In the genomic region with DNA sequence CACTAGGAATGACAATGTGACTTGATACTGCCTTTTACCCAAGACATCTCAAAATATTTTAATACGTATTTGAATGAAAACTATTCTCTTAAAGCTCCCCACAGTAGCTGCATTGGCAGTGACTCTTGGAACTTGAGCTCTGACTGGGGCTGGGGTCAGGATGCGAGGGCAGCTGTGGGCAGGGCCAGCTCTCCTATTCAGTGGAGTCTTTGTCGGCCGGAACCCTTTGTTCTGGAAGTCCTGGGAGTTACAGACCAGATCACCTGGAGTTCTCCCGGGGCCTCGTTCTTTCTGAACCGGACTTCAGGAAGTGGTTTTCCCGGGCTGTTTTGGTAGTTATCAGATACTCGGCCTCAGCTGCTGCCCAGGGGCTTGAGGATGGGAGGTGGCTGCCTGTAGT, we compare ENCODE assay signal across 1 cellular context.
TF ChIP-seq lines count a peak whose summit lies in the region.

No MANE protein-coding gene starts in this region.

TF ChIP-seq in HepG2, 621 proteins besides CTCF, POLR2A, EP300 and RAD21 (continues in another document):
- TF ChIP-seq ZHX2 (IDR thresholded peaks at IDR 0.05; ENCODE audit: low read depth) (no peak), ZHX2 (CRISPR knock-in tag; IDR thresholded peaks at IDR 0.05; ENCODE audit: borderline replicate concordance) (no peak), ZC3H4 (CRISPR knock-in tag; IDR thresholded peaks at IDR 0.05; ENCODE audit: borderline replicate concordance) (no peak), HNF4G (IDR thresholded peaks at IDR 0.05; ENCODE audit: borderline replicate concordance, low read depth, low read length) (peak; percentile 70; the same call in 1 of the 2 replicates), HNF4G (CRISPR knock-in tag; IDR thresholded peaks at IDR 0.05; ENCODE audit: borderline replicate concordance, low read depth) (no peak), SMAD3 (CRISPR knock-in tag; IDR thresholded peaks at IDR 0.05) (no peak), ASH2L (IDR thresholded peaks at IDR 0.05; ENCODE audit: insufficient read length, low read depth, low read length) (peak; percentile 11), EHMT2 (IDR thresholded peaks at IDR 0.05; ENCODE audit: borderline replicate concordance, low read depth, low read length) (no peak), MEIS2 (CRISPR knock-in tag; IDR thresholded peaks at IDR 0.05) (no peak), MBNL3 (CRISPR knock-in tag; conservative IDR thresholded peaks at IDR 0.05) (no peak), ZNF841 (CRISPR knock-in tag; IDR thresholded peaks at IDR 0.05; ENCODE audit: borderline replicate concordance) (no peak), ATRX (CRISPR knock-in tag; IDR thresholded peaks at IDR 0.05; ENCODE audit: borderline replicate concordance) (no peak), NFIB (CRISPR knock-in tag; IDR thresholded peaks at IDR 0.05; ENCODE audit: borderline replicate concordance) (no peak), ZNF468 (CRISPR knock-in tag; IDR thresholded peaks at IDR 0.05) (no peak), CAMTA2 (CRISPR knock-in tag; IDR thresholded peaks at IDR 0.05; ENCODE audit: borderline replicate concordance) (no peak), GPBP1L1 (CRISPR knock-in tag; IDR thresholded peaks at IDR 0.05) (no peak), ZFY (CRISPR knock-in tag; IDR thresholded peaks at IDR 0.05) (peak; percentile 2; the same call in 1 of the 2 replicates), ZNF547 (CRISPR knock-in tag; IDR thresholded peaks at IDR 0.05) (no peak), NRL (CRISPR knock-in tag; IDR thresholded peaks at IDR 0.05; ENCODE audit: borderline replicate concordance) (no peak), MED8 (CRISPR knock-in tag; IDR thresholded peaks at IDR 0.05; ENCODE audit: insufficient replicate concordance) (no peak), ESRRA (CRISPR knock-in tag; IDR thresholded peaks at IDR 0.05; ENCODE audit: low read depth) (no peak), KDM6A (CRISPR knock-in tag; IDR thresholded peaks at IDR 0.05; ENCODE audit: low read depth) (peak; percentile 17; the same call in 1 of the 2 replicates), RBAK (CRISPR knock-in tag; IDR thresholded peaks at IDR 0.05) (no peak), TOPORS (CRISPR knock-in tag; IDR thresholded peaks at IDR 0.05) (no peak), HIC2 (CRISPR knock-in tag; IDR thresholded peaks at IDR 0.05; ENCODE audit: low read depth) (0 out of 2 replicates have a peak, but pooled peaks have one; percentile 27), ISL2 (CRISPR knock-in tag; IDR thresholded peaks at IDR 0.05) (no peak), ZNF30 (CRISPR knock-in tag; IDR thresholded peaks at IDR 0.05) (no peak), ZBTB37 (CRISPR knock-in tag; IDR thresholded peaks at IDR 0.05) (no peak), ZSCAN25 (CRISPR knock-in tag; IDR thresholded peaks at IDR 0.05) (no peak), ZNF816 (CRISPR knock-in tag; IDR thresholded peaks at IDR 0.05; ENCODE audit: borderline replicate concordance) (no peak), NCOA5 (CRISPR knock-in tag; IDR thresholded peaks at IDR 0.05) (no peak)
- TF ChIP-seq, protein P1, sequence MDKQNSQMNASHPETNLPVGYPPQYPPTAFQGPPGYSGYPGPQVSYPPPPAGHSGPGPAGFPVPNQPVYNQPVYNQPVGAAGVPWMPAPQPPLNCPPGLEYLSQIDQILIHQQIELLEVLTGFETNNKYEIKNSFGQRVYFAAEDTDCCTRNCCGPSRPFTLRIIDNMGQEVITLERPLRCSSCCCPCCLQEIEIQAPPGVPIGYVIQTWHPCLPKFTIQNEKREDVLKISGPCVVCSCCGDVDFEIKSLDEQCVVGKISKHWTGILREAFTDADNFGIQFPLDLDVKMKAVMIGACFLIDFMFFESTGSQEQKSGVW (CRISPR knock-in tag; IDR thresholded peaks at IDR 0.05; ENCODE audit: borderline replicate concordance): no peak
- TF ChIP-seq, protein P2, sequence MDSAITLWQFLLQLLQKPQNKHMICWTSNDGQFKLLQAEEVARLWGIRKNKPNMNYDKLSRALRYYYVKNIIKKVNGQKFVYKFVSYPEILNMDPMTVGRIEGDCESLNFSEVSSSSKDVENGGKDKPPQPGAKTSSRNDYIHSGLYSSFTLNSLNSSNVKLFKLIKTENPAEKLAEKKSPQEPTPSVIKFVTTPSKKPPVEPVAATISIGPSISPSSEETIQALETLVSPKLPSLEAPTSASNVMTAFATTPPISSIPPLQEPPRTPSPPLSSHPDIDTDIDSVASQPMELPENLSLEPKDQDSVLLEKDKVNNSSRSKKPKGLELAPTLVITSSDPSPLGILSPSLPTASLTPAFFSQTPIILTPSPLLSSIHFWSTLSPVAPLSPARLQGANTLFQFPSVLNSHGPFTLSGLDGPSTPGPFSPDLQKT (CRISPR knock-in tag; IDR thresholded peaks at IDR 0.05; ENCODE audit: borderline replicate concordance): no peak
- TF ChIP-seq, protein P3, sequence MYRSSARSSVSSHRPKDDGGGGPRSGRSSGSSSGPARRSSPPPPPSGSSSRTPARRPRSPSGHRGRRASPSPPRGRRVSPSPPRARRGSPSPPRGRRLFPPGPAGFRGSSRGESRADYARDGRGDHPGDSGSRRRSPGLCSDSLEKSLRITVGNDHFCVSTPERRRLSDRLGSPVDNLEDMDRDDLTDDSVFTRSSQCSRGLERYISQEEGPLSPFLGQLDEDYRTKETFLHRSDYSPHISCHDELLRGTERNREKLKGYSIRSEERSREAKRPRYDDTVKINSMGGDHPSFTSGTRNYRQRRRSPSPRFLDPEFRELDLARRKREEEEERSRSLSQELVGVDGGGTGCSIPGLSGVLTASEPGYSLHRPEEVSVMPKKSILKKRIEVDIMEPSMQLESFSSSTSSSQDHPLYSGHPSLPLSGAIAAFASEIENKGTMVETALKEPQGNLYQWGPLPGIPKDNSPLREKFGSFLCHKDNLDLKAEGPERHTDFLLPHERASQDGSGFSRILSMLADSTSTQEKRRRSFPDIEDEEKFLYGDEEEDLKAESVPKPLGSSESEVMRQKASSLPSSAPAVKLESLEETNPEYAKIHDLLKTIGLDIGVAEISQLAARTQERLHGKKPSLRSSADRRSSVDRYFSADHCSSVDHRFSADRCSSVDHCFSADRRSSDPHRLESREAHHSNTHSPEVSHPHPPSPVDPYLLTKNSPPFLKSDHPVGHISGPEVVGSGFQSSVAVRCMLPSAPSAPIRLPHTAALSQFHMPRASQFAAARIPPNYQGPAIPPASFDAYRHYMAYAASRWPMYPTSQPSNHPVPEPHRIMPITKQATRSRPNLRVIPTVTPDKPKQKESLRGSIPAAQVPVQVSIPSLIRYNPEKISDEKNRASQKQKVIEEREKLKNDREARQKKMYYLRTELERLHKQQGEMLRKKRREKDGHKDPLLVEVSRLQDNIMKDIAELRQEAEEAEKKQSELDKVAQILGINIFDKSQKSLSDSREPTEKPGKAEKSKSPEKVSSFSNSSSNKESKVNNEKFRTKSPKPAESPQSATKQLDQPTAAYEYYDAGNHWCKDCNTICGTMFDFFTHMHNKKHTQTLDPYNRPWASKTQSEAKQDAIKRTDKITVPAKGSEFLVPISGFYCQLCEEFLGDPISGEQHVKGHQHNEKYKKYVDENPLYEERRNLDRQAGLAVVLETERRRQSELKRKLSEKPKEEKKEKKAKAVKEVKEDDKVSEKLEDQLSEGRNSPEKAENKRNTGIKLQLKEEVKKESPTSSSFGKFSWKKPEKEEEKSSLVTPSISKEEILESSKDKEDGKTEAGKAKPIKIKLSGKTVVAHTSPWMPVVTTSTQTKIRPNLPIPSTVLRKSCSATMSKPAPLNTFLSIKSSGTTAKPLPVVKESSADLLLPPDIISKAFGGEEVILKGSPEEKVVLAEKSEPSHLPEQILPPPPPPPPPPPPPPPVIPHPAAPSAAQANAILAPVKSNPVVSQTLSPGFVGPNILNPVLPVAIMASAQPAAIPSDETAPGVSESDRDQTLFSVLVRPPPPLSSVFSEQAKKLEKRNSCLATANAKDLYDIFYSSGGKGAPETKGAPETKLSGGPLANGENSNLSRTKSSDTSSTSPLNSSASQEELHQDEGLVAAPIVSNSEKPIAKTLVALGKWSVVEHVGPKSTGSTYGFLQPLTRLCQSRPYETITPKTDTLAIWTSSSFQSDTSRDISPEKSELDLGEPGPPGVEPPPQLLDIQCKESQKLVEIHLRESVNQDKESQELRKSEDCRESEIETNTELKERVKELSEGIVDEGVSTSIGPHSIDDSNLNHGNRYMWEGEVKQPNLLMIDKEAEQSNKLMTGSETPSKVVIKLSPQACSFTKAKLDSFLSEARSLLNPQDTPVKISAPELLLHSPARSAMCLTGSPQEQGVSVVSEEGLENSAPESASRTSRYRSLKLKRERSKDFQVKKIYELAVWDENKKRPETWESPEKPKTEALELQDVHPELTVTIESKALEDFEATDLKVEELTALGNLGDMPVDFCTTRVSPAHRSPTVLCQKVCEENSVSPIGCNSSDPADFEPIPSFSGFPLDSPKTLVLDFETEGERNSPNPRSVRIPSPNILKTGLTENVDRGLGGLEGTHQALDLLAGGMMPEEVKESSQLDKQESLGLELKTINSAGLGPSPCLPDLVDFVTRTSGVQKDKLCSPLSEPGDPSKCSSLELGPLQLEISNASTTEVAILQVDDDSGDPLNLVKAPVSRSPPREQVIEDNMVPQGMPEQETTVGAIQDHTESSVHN (CRISPR knock-in tag; IDR thresholded peaks at IDR 0.05): no peak
- TF ChIP-seq, protein P4, sequence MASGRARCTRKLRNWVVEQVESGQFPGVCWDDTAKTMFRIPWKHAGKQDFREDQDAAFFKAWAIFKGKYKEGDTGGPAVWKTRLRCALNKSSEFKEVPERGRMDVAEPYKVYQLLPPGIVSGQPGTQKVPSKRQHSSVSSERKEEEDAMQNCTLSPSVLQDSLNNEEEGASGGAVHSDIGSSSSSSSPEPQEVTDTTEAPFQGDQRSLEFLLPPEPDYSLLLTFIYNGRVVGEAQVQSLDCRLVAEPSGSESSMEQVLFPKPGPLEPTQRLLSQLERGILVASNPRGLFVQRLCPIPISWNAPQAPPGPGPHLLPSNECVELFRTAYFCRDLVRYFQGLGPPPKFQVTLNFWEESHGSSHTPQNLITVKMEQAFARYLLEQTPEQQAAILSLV (CRISPR knock-in tag; IDR thresholded peaks at IDR 0.05; ENCODE audit: borderline replicate concordance): no peak
